11 cellular contexts compared by ENCODE assay signal in the genomic region with DNA sequence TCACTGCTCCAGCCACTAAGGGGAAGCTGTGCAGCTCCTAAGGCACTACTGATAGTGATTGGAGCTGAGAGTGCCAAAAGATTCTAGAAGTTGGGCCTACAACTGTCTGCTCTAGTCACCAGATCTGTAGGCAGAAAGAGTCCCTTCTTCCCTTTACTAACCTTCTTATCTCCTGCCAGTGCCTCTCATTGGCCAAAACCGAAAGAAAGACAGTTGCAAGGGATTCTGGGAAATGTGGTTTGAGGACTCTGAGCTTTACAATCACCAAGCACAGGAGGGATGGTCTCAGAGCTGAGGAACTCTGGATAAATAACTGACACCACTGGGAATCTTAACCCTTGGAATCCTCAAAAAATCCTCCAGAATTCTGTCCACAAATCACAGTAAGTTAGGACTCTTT.
"Had no signal": no experiment of that assay in that cellular context is flagged by ENCODE, and none has a peak within 500 bp of the region (broad histone marks: within the 10 kb centered on the region; RNA-seq: fewer than 3 reads in every experiment).

No MANE protein-coding gene starts in this region.

- H3K36me3 ChIP-seq: left ventricle myocardium inferior, neutrophil, stomach had no signal

- H3K4me1 ChIP-seq: left ventricle myocardium inferior, stomach, testis had no signal

- H3K27ac ChIP-seq: left ventricle myocardium inferior, neutrophil, stomach, testis had no signal

- H3K9me3 ChIP-seq: left ventricle myocardium inferior, mucosa of descending colon, neutrophil, stomach, testis had no signal

- ATAC-seq: mucosa of descending colon; naive thymus-derived CD4-positive, alpha-beta T cell had no signal

- H3K4me3 ChIP-seq: left ventricle myocardium inferior, mucosa of descending colon, stomach, testis had no signal

- DNase-seq: activated CD4-positive, alpha-beta memory T cell treated with anti-CD3 and anti-CD28 coated beads, Interleukin-2, amount 10 ng/mL, durations not matched to agents 7 days and 5 days; activated CD4-positive, alpha-beta T cell treated with anti-CD3 and anti-CD28 coated beads for 4 hours; activated effector memory CD4-positive, alpha-beta T cell treated with anti-CD3 and anti-CD28 coated beads, Interleukin-2, amount 50 U/mL, for 16 hours; activated T-cell treated with anti-CD3 and anti-CD28 coated beads, Interleukin-2, amount 50 U/mL, for 48 hours; left ventricle myocardium inferior; mucosa of descending colon; naive thymus-derived CD4-positive, alpha-beta T cell; stimulated activated CD4-positive, alpha-beta T cell treated with anti-CD3 and anti-CD28 coated beads, Interleukin-1b, Interleukin-23, amount 100 ng/mL, for 48 hours; stomach; testis had no signal

- H3K27me3 ChIP-seq: neutrophil, stomach, testis had no signal
